In the genomic region with DNA sequence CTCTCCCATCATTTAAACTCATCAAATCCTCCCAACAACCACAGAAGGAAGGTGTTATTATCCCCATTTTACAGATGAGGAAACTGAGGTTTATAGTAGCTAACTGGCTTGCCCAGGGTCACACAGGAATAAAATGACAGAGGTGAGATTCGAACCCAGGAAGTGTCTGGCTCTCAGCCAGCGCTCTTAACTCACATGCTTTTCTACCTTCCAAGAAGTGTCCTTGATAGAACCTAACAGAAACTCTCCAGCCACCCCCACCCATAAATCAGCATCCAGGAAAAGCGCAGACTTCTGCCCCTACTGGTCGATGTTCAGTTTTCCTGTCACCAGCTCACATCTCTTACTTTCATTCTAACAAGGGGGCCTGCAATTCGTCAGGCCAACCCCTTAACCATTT, we compare ENCODE assay signal across 12 cellular contexts. TPM values are rescaled to one million over a fixed set of nuclear protein-coding genes. Genes with fewer than 3 reads are reported as not detected.
DNase-seq lines count a peak whose midpoint lies in the region; ATAC-seq, FAIRE-seq and TF ChIP-seq lines count a peak whose summit lies in the region.
"Had no signal": no experiment of that assay in that cellular context is flagged by ENCODE, and none has a peak within 500 bp of the region (broad histone marks: within the 10 kb centered on the region; RNA-seq: fewer than 3 reads in every experiment).

No MANE protein-coding gene starts in this region.

- no peak overlapping the region for H3K4me3 Mint-ChIP-seq in activated CD4-positive, alpha-beta memory T cell treated with anti-CD3 and anti-CD28 coated beads, Interleukin-2, amount 10 ng/mL, durations not matched to agents 7 days and 5 days
- H3K4me3 Mint-ChIP-seq: activated naive CD8-positive, alpha-beta T cell treated with anti-CD3 and anti-CD28 coated beads, Interleukin-2, amount 10 ng/mL, durations not matched to agents 7 days and 5 days had no signal

- H3K27me3 Mint-ChIP-seq in activated CD4-positive, alpha-beta memory T cell treated with anti-CD3 and anti-CD28 coated beads, Interleukin-2, amount 10 ng/mL, durations not matched to agents 7 days and 5 days: peaks cover 6% of the 10 kb centered on the region

- no peak overlapping the region for H3K9ac ChIP-seq in Loucy (ENCODE audit: low read depth, low read length, poor library complexity, severe bottlenecking)

- H3K27me3 ChIP-seq in Loucy (ENCODE audit: insufficient read depth, low read length, poor library complexity, severe bottlenecking) (no peaks in the 10 kb centered on the region), bronchial epithelial cell (ENCODE audit: control insufficient read depth, insufficient read depth, low read length) (no peaks in the 10 kb centered on the region), osteoblast (ENCODE audit: insufficient read depth, low read length) (no peaks in the 10 kb centered on the region), ovary (no peaks in the 10 kb centered on the region)

- DNase-seq in DMS 273 (lab: John Stamatoyannopoulos, UW; ENCODE audit: unreplicated experiment): peak; percentile 11
- DNase-seq in DMS 273 treated with DMSO at 0.1 percent for 48 hours (lab: John Stamatoyannopoulos, UW): no peak
- DNase-seq in bronchial epithelial cell (ENCODE audit: low read depth): no peak
- no peak for DNase-seq in osteoblast (ENCODE audit: insufficient read length, low spot score, missing footprints)
- no peak for DNase-seq in activated CD4-positive, alpha-beta memory T cell treated with anti-CD3 and anti-CD28 coated beads, Interleukin-2, amount 10 ng/mL, durations not matched to agents 7 days and 5 days
- no peak for DNase-seq in mucosa of descending colon
- DNase-seq in ovary: no peak
- DNase-seq: 8988T; activated naive CD8-positive, alpha-beta T cell treated with anti-CD3 and anti-CD28 coated beads, Interleukin-2, amount 10 ng/mL, durations not matched to agents 7 days and 5 days; NCI-H524 treated with DMSO at 0.1 percent for 48 hours; posterior cingulate gyrus had no signal

- H3K4me1 Mint-ChIP-seq in activated CD4-positive, alpha-beta memory T cell treated with anti-CD3 and anti-CD28 coated beads, Interleukin-2, amount 10 ng/mL, durations not matched to agents 7 days and 5 days: peaks cover 6% of the 10 kb centered on the region

- H3K36me3 ChIP-seq in Loucy (ENCODE audit: insufficient read depth, low read length): no peaks in the 10 kb centered on the region
- no peaks in the 10 kb centered on the region for H3K36me3 ChIP-seq in bronchial epithelial cell (ENCODE audit: control insufficient read depth, insufficient read depth, low read length)
- no peaks in the 10 kb centered on the region for H3K36me3 ChIP-seq in osteoblast (ENCODE audit: insufficient read depth, low read length)
- no peaks in the 10 kb centered on the region for H3K36me3 ChIP-seq in mucosa of descending colon (ENCODE audit: low read depth)
- H3K36me3 ChIP-seq in ovary: no peaks in the 10 kb centered on the region

- TF ChIP-seq POLR2A in ovary (IDR thresholded peaks at IDR 0.05): no peak

- no peak for TF ChIP-seq EP300 in ovary (IDR thresholded peaks at IDR 0.05)

- CTCF ChIA-PET in activated CD4-positive, alpha-beta memory T cell treated with anti-CD3 and anti-CD28 coated beads, Interleukin-2, amount 10 ng/mL, durations not matched to agents 7 days and 5 days (lab: Charles Lee): interaction anchor here (0.8 to 3.6 kb wide), 4 partner anchors 12 to 57 kb away, joined by 3 to 13 read pairs (median 4); no protein-coding TSS in a partner anchor

- no peak overlapping the region for H3K27ac Mint-ChIP-seq in activated CD4-positive, alpha-beta memory T cell treated with anti-CD3 and anti-CD28 coated beads, Interleukin-2, amount 10 ng/mL, durations not matched to agents 7 days and 5 days
- H3K27ac Mint-ChIP-seq: activated naive CD8-positive, alpha-beta T cell treated with anti-CD3 and anti-CD28 coated beads, Interleukin-2, amount 10 ng/mL, durations not matched to agents 7 days and 5 days had no signal

- no peak for FAIRE-seq in bronchial epithelial cell (lab: Jason Lieb, UNC)

- intact Hi-C loops in mucosa of descending colon (cut with DNase I, micrococcal nuclease) (no loop called here), ovary (cut with DNase I) (no loop called here)

- H4K20me1 ChIP-seq in Loucy (ENCODE audit: insufficient read depth, low read length, poor library complexity, severe bottlenecking): no peaks in the 10 kb centered on the region
- H4K20me1 ChIP-seq in osteoblast (ENCODE audit: insufficient read depth, low read length): no peaks in the 10 kb centered on the region

- no peaks in the 10 kb centered on the region for H3F3A ChIP-seq in Loucy (ENCODE audit: low read depth)

- no peak overlapping the region for H3K27ac ChIP-seq in osteoblast (ENCODE audit: low read depth, low read length)
- no peak overlapping the region for H3K27ac ChIP-seq in ovary

- TF ChIP-seq CTCF in Loucy (conservative IDR thresholded peaks at IDR 0.05; ENCODE audit: low read length) (peak; percentile 60), bronchial epithelial cell (IDR thresholded peaks at IDR 0.05; ENCODE audit: insufficient read depth, low read length, severe bottlenecking) (peak; percentile 16), osteoblast (IDR thresholded peaks at IDR 0.05; ENCODE audit: extremely low read depth, low read depth, low read length) (peak; percentile 30), mucosa of descending colon (IDR thresholded peaks at IDR 0.05) (no peak), ovary (IDR thresholded peaks at IDR 0.05) (no peak)

- no peaks in the 10 kb centered on the region for H3K9me2 ChIP-seq in Loucy (replicated peaks; ENCODE audit: low read depth, low read length)

- H2AFZ ChIP-seq in Loucy (ENCODE audit: low read length) (no peak overlapping the region), osteoblast (ENCODE audit: low read length) (no peak overlapping the region)

- WGBS in ovary, 3 donors: 47 to 53% (median 50%) methylated on average over 5 of the region's 5 CpGs

- H3K79me2 ChIP-seq in Loucy (ENCODE audit: insufficient read depth, low read length) (no peaks in the 10 kb centered on the region), osteoblast (ENCODE audit: insufficient read depth, low read length) (no peaks in the 10 kb centered on the region)

- H3K9me3 ChIP-seq in Loucy (ENCODE audit: insufficient read depth, low read depth, low read length) (no peaks in the 10 kb centered on the region), osteoblast (ENCODE audit: low read depth, low read length) (no peaks in the 10 kb centered on the region), mucosa of descending colon (no peaks in the 10 kb centered on the region), ovary (no peaks in the 10 kb centered on the region)

- H3K9me3 Mint-ChIP-seq in activated CD4-positive, alpha-beta memory T cell treated with anti-CD3 and anti-CD28 coated beads, Interleukin-2, amount 10 ng/mL, durations not matched to agents 7 days and 5 days: no peaks in the 10 kb centered on the region
- H3K9me3 Mint-ChIP-seq: activated naive CD8-positive, alpha-beta T cell treated with anti-CD3 and anti-CD28 coated beads, Interleukin-2, amount 10 ng/mL, durations not matched to agents 7 days and 5 days had no signal

- H3K4me3 ChIP-seq in Loucy (ENCODE audit: low read length, poor library complexity, severe bottlenecking) (no peak overlapping the region), bronchial epithelial cell (ENCODE audit: low read depth, low read length) (no peak overlapping the region), osteoblast (ENCODE audit: insufficient read depth, low read length) (no peak overlapping the region), mucosa of descending colon (no peak overlapping the region), ovary (no peak overlapping the region)

- H3K4me1 ChIP-seq in Loucy (ENCODE audit: insufficient read depth, low read length, poor library complexity, severe bottlenecking) (no peaks in the 10 kb centered on the region), osteoblast (ENCODE audit: insufficient read depth, low read length) (no peaks in the 10 kb centered on the region), mucosa of descending colon (ENCODE audit: low read depth) (no peaks in the 10 kb centered on the region), ovary (ENCODE audit: insufficient read depth) (no peaks in the 10 kb centered on the region)

- no peak for ATAC-seq in mucosa of descending colon

- no peak overlapping the region for H3K4me2 ChIP-seq in Loucy (ENCODE audit: low read depth, low read length, poor library complexity, severe bottlenecking)
- no peak overlapping the region for H3K4me2 ChIP-seq in osteoblast (ENCODE audit: insufficient read depth, low read length)

- POLR2A ChIA-PET in activated CD4-positive, alpha-beta memory T cell treated with anti-CD3 and anti-CD28 coated beads, Interleukin-2, amount 10 ng/mL, durations not matched to agents 7 days and 5 days (lab: Charles Lee): no interaction called here

- no peaks in the 10 kb centered on the region for H3K36me3 Mint-ChIP-seq in activated CD4-positive, alpha-beta memory T cell treated with anti-CD3 and anti-CD28 coated beads, Interleukin-2, amount 10 ng/mL, durations not matched to agents 7 days and 5 days (ENCODE audit: low read depth)
- H3K36me3 Mint-ChIP-seq: activated naive CD8-positive, alpha-beta T cell treated with anti-CD3 and anti-CD28 coated beads, Interleukin-2, amount 10 ng/mL, durations not matched to agents 7 days and 5 days had no signal

RNA-seq across cellular contexts. Expression of gene SPATA12, which starts 51.7 kb away (rescaled TPM):
- total RNA-seq in bronchial epithelial cell (under 0.01 TPM in 1 of 2 replicates, not detected in the other), osteoblast (not detected in 2 replicates), mucosa of descending colon (under 1 TPM in 1 of 3 donors, not detected in 2; 0.14 TPM), ovary (under 1 TPM in 2 of 7 donors, not detected in 5; 0.10 TPM)
- total RNA-seq in activated CD4-positive, alpha-beta memory T cell treated with anti-CD3 and anti-CD28 coated beads, Interleukin-2, amount 10 ng/mL, durations not matched to agents 7 days and 5 days: not detected
- under 1 TPM; 0.02 to 0.12 TPM for polyA plus RNA-seq in ovary
- total RNA-seq: activated naive CD8-positive, alpha-beta T cell treated with anti-CD3 and anti-CD28 coated beads, Interleukin-2, amount 10 ng/mL, durations not matched to agents 7 days and 5 days had no signal

RNA-seq across cellular contexts. Expression of gene IL17RD, which starts 52.9 kb away (rescaled TPM):
- total RNA-seq in bronchial epithelial cell (1.1 and 2.3 TPM in 2 replicates), osteoblast (2.2 and 3.5 TPM in 2 replicates), mucosa of descending colon (10 to 100 TPM in 1 of 3 donors, 1 to 10 TPM in 2; 1.2 to 14.8 (median 1.4) TPM), ovary (10 to 100 TPM; 14.4 to 35.8 (median 27.0) TPM)
- total RNA-seq in activated CD4-positive, alpha-beta memory T cell treated with anti-CD3 and anti-CD28 coated beads, Interleukin-2, amount 10 ng/mL, durations not matched to agents 7 days and 5 days: under 1 TPM in 1 of 2 experiments, not detected in 1; 0.05 TPM
- 10 to 100 TPM; 10.7 to 21.0 TPM for polyA plus RNA-seq in ovary
- total RNA-seq: activated naive CD8-positive, alpha-beta T cell treated with anti-CD3 and anti-CD28 coated beads, Interleukin-2, amount 10 ng/mL, durations not matched to agents 7 days and 5 days had no signal

Comparison
In these comparisons a context has a peak if more than half of its experiments do, and no peak if none do; other contexts are left out.
1. CTCF ChIP-seq: peak in Loucy (single experiment), bronchial epithelial cell (single experiment) and osteoblast (single experiment); none in mucosa of descending colon (single experiment) and ovary (0 of 3).